Comparison of ENCODE assay signal across 11 cellular contexts in the genomic region with DNA sequence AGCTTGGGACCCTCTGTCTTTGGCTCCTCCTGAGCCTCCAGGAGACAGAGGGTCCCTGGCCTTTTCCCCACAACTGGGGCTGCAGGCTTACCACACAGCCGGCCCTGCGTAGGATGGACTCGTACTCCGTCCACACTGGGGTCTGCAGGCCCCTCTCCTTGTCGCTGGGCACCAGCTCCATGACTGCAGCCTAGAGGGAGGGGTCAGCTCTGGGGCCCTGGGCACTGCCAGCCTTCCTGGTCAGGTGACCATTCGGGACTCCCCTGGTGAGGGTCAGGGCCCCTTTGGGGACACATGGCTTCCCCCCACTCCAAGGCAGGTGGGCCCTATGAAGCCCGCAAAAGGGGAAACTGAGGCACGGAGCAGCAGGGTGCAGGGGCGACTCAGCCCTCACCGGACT. TPM values are rescaled to one million over a fixed set of nuclear protein-coding genes. Genes with fewer than 3 reads are reported as not detected.
DNase-seq lines count a peak whose midpoint lies in the region; ATAC-seq, FAIRE-seq and TF ChIP-seq lines count a peak whose summit lies in the region.
"Had no signal": no experiment of that assay in that cellular context is flagged by ENCODE, and none has a peak within 500 bp of the region (broad histone marks: within the 10 kb centered on the region; RNA-seq: fewer than 3 reads in every experiment).

No MANE protein-coding gene starts in this region.

- H3K9ac ChIP-seq in K562 (ENCODE audit: insufficient read depth in 1 of 2, low read depth in 2 of 2, low read length in 2 of 2) = peak overlapping the region; percentile 74 to 91; a peak in 3 of 4 replicates

- no peak for TF ChIP-seq POLR2A in K562 (conservative IDR thresholded peaks at IDR 0.05)
- no peak for TF ChIP-seq POLR2A in right lobe of liver (IDR thresholded peaks at IDR 0.05)
- TF ChIP-seq POLR2A in vagina (IDR thresholded peaks at IDR 0.05) = no peak

- TSS peak; percentile 33 for BruUV-seq in K562 (replicated peaks; lab: Mats Ljungman, UMichigan)

- no peaks in the 10 kb centered on the region for H3K9me1 ChIP-seq in K562 (ENCODE audit: control insufficient read depth, insufficient read depth, low read length)

- POLR2A ChIA-PET in K562 (lab: Yijun Ruan, JAX) = no interaction called here

- H3K4me3 ChIP-seq in K562 = peak overlapping the region; percentile 66
- peak overlapping the region; percentile 72 to 94 (median 79) for H3K4me3 ChIP-seq in right lobe of liver
- peak overlapping the region; percentile 48 to 72 for H3K4me3 ChIP-seq in vagina

- H3K4me2 ChIP-seq in K562 (ENCODE audit: insufficient read depth, low read length) = peak overlapping the region; percentile 74; the same call in 1 of the 2 replicates

- no peak for TF ChIP-seq RAD21 in K562 (CRISPR knock-in tag; conservative IDR thresholded peaks at IDR 0.05 in 1 of 2, IDR thresholded peaks at IDR 0.05 in 1 of 2)

- DNase-seq in Right ventricle myocardium inferior (ENCODE audit: missing footprints) (peak; percentile 37), left ventricle myocardium superior (no peak), K562 (ENCODE audit: extremely low read depth in 1 of 4, low spot score in 3 of 4) (no peak), right lobe of liver (no peak), vagina (ENCODE audit: extremely low spot score in 2 of 2) (no peak), GOT3 (lab: John Stamatoyannopoulos, UW) (no peak), KBM-7 (no peak), NCI-H526 treated with DMSO at 0.1 percent for 48 hours (lab: John Stamatoyannopoulos, UW) (no peak)
- DNase-seq: NCI-H774 had no signal

- in situ Hi-C loops in K562 (cut with MboI) = no loop called here
- in situ Hi-C loops in KBM-7 (cut with MboI; ENCODE audit: low pct_unique_long_range_greater_than_20kb, low sequenced_read_pairs) = no loop called here

- CTCF ChIA-PET in K562 (lab: Yijun Ruan, JAX; ENCODE audit: low intra/inter-chr PET ratio) = no interaction called here

- H3K4me1 ChIP-seq in K562 (replicated peaks in 1 of 2; ENCODE audit: control insufficient read depth in 2 of 2, insufficient read depth in 2 of 2, low read length in 2 of 2) (peaks cover 15 to 67% of the 10 kb centered on the region in 2 experiments), right lobe of liver (peaks cover 0 to 83% (median 38%) of the 10 kb centered on the region in 4 donors), vagina (peaks cover 16% of the 10 kb centered on the region)

- H3K36me3 ChIP-seq in K562 (ENCODE audit: control insufficient read depth, insufficient read depth, low read length) (peaks cover 12% of the 10 kb centered on the region; the same call in 1 of the 3 replicates), right lobe of liver (peaks cover 0 to 4% (median 0%) of the 10 kb centered on the region in 4 donors), vagina (no peaks in the 10 kb centered on the region)

- TF ChIP-seq CTCF in K562 (IDR thresholded peaks at IDR 0.05 in 2 of 3, conservative IDR thresholded peaks at IDR 0.05 in 1 of 3; ENCODE audit: insufficient read depth in 2 of 3, low read depth in 1 of 3, low read length in 3 of 3) (no peak), right lobe of liver (IDR thresholded peaks at IDR 0.05) (no peak), vagina (IDR thresholded peaks at IDR 0.05) (no peak)

- H3K27me3 ChIP-seq in K562 (ENCODE audit: control insufficient read depth in 2 of 2, insufficient read depth in 2 of 2, low read length in 2 of 2) (no peaks in the 10 kb centered on the region), right lobe of liver (no peaks in the 10 kb centered on the region), vagina (no peaks in the 10 kb centered on the region)

- H3K9me3 ChIP-seq in K562 (replicated peaks; ENCODE audit: control insufficient read depth, insufficient read depth, low read depth, low read length) (no peaks in the 10 kb centered on the region), right lobe of liver (no peaks in the 10 kb centered on the region), vagina (no peaks in the 10 kb centered on the region)

- H4K20me1 ChIP-seq in K562 (replicated peaks; ENCODE audit: control insufficient read depth, insufficient read depth, low read length) = no peaks in the 10 kb centered on the region

- peaks cover 12% of the 10 kb centered on the region for H3K79me2 ChIP-seq in K562 (ENCODE audit: control insufficient read depth, insufficient read depth, low read length)

- no peak overlapping the region for H2AFZ ChIP-seq in K562 (ENCODE audit: low read depth, low read length)

- no peak for FAIRE-seq in K562 (lab: Jason Lieb, UNC)
- FAIRE-seq: D721Med had no signal

- no peak for TF ChIP-seq EP300 in K562 (IDR thresholded peaks at IDR 0.05; ENCODE audit: low read length)

- ATAC-seq in Right ventricle myocardium inferior (no peak), left ventricle myocardium superior (no peak), K562 (no peak), right lobe of liver (no peak)

- H3K27ac ChIP-seq in K562 (ENCODE audit: extremely low read depth, low read depth, low read length) (no peak overlapping the region), right lobe of liver (peak overlapping the region in 1 of 3 donors; percentile 82), vagina (no peak overlapping the region)

- intact Hi-C loops in Right ventricle myocardium inferior (cut with DNase I) (no loop called here), left ventricle myocardium superior (cut with micrococcal nuclease) (no loop called here), K562 (cut with micrococcal nuclease) (loop anchor here (5.0 kb wide), 1 partner anchor 36 kb away; a partner anchor contains a TSS), right lobe of liver (cut with DNase I) (no loop called here), vagina (cut with DNase I) (no loop called here)

- WGBS in K562 (ENCODE audit: insufficient coverage, low coverage, missing lambda C conversion rate) = 83% methylated on average over 1 of the region's 10 CpGs
- WGBS in right lobe of liver (ENCODE audit: insufficient coverage, low coverage, low lambda C conversion rate, missing lambda C conversion rate) = no CpG with 5 or more reads among the region's 10 CpGs

RNA-seq across cellular contexts. Expression of a gene that starts 1.3 kb away (rescaled TPM):
- 7.9 TPM for total RNA-seq in Right ventricle myocardium inferior
- total RNA-seq in left ventricle myocardium superior = 9.3 TPM
- total RNA-seq in K562 (2011; cell fraction: chromatin; rRNA removed; ENCODE audit: low replicate concordance) = 10.6 and 28.4 TPM in 2 replicates
- 42.5 and 54.1 TPM in 2 replicates for total RNA-seq in K562 (2011; cell fraction: nucleolus; rRNA removed)
- 19.0 and 24.0 TPM in 2 replicates for total RNA-seq in K562 (2011; cell fraction: nucleoplasm; rRNA removed)
- 89.7 and 91.1 TPM in 2 replicates for total RNA-seq in K562 (2014; rRNA removed)
- total RNA-seq in K562 (2014; rRNA removed; fragmentation: Illumina TruSeq; extraction: Trizol) = 8.6 and 14.0 TPM in 2 replicates
- total RNA-seq in K562 (2015; rRNA removed; fragmentation: Illumina TruSeq; extraction: Trizol) = 26.7 and 27.0 TPM in 2 replicates
- 47.8 and 61.2 TPM in 2 replicates for total RNA-seq in K562 (2021)
- polyA plus RNA-seq in K562 (2011; rRNA removed) = 27.4 and 31.3 TPM in 2 replicates
- polyA plus RNA-seq in K562 (2011; cell fraction: cytosol; rRNA removed) = 39.9 and 94.4 TPM in 2 replicates
- polyA plus RNA-seq in K562 (2011; cell fraction: nucleus; rRNA removed) = 29.5 and 49.3 TPM in 2 replicates
- polyA plus RNA-seq in K562 (2012) = 22.3 and 26.8 TPM in 2 replicates
- polyA plus RNA-seq in K562 (2014; fragmentation: Illumina TruSeq; extraction: Trizol) = 20.4 and 34.6 TPM in 2 replicates
- 10 to 100 TPM in 1 of 2 experiments, 1 to 10 TPM in 1; 1.8 to 14.4 TPM for polyA plus RNA-seq in K562 (2014; fragmentation: Nextera tagmentation; extraction: Ambion mirVana)
- 96.1 and 108 TPM in 2 replicates for polyA plus RNA-seq in K562 (2014; rRNA removed)
- polyA minus RNA-seq in K562 (2011; rRNA and poly(A)+ RNA removed) = 2.1 and 4.9 TPM in 2 replicates
- 7.0 and 9.8 TPM in 2 replicates for polyA minus RNA-seq in K562 (2011; cell fraction: cytosol; rRNA and poly(A)+ RNA removed)
- polyA minus RNA-seq in K562 (2011; cell fraction: nucleus; rRNA and poly(A)+ RNA removed) = 38.7 and 48.6 TPM in 2 replicates
- total RNA-seq in right lobe of liver = 100 to 1,000 TPM in 4 of 6 experiments, 10 to 100 TPM in 2; 76.1 to 158 (median 124) TPM
- 54.0 TPM for total RNA-seq in vagina

RNA-seq across cellular contexts. Expression of a gene that starts 9.4 kb away (rescaled TPM):
- total RNA-seq in Right ventricle myocardium inferior = not detected
- not detected for total RNA-seq in left ventricle myocardium superior
- not detected in 2 replicates for total RNA-seq in K562 (2011; cell fraction: chromatin; rRNA removed; ENCODE audit: low replicate concordance)
- not detected in 2 replicates for total RNA-seq in K562 (2011; cell fraction: nucleolus; rRNA removed)
- total RNA-seq in K562 (2011; cell fraction: nucleoplasm; rRNA removed) = not detected in 2 replicates
- not detected in 2 replicates for total RNA-seq in K562 (2014; rRNA removed)
- not detected in 2 replicates for total RNA-seq in K562 (2014; rRNA removed; fragmentation: Illumina TruSeq; extraction: Trizol)
- total RNA-seq in K562 (2015; rRNA removed; fragmentation: Illumina TruSeq; extraction: Trizol) = not detected in 2 replicates
- not detected in 2 replicates for total RNA-seq in K562 (2021)
- not detected in 2 replicates for polyA plus RNA-seq in K562 (2011; rRNA removed)
- polyA plus RNA-seq in K562 (2011; cell fraction: cytosol; rRNA removed) = 0.07 TPM in 1 of 2 replicates, not detected in the other
- not detected in 2 replicates for polyA plus RNA-seq in K562 (2011; cell fraction: nucleus; rRNA removed)
- polyA plus RNA-seq in K562 (2012) = not detected in 2 replicates
- polyA plus RNA-seq in K562 (2014; fragmentation: Illumina TruSeq; extraction: Trizol) = not detected in 2 replicates
- polyA plus RNA-seq in K562 (2014; fragmentation: Nextera tagmentation; extraction: Ambion mirVana) = not detected
- 0.16 TPM in 1 of 2 replicates, not detected in the other for polyA plus RNA-seq in K562 (2014; rRNA removed)
- polyA minus RNA-seq in K562 (2011; rRNA and poly(A)+ RNA removed) = not detected in 2 replicates
- not detected in 2 replicates for polyA minus RNA-seq in K562 (2011; cell fraction: cytosol; rRNA and poly(A)+ RNA removed)
- polyA minus RNA-seq in K562 (2011; cell fraction: nucleus; rRNA and poly(A)+ RNA removed) = not detected in 2 replicates
- total RNA-seq in right lobe of liver = 100 to 1,000 TPM; 177 to 522 (median 298) TPM
- not detected for total RNA-seq in vagina
- polyA plus RNA-seq: esophagus had no signal

RNA-seq across cellular contexts. Expression of a gene that starts 16.6 kb away (rescaled TPM):
- total RNA-seq in Right ventricle myocardium inferior = 224 TPM
- total RNA-seq in left ventricle myocardium superior = 226 TPM
- total RNA-seq in K562 (2011; cell fraction: chromatin; rRNA removed; ENCODE audit: low replicate concordance) = 6.2 and 13.6 TPM in 2 replicates
- total RNA-seq in K562 (2011; cell fraction: nucleolus; rRNA removed) = 10.1 and 14.7 TPM in 2 replicates
- total RNA-seq in K562 (2011; cell fraction: nucleoplasm; rRNA removed) = 9.6 and 10.3 TPM in 2 replicates
- 69.5 and 74.3 TPM in 2 replicates for total RNA-seq in K562 (2014; rRNA removed)
- 43.1 and 46.5 TPM in 2 replicates for total RNA-seq in K562 (2014; rRNA removed; fragmentation: Illumina TruSeq; extraction: Trizol)
- total RNA-seq in K562 (2015; rRNA removed; fragmentation: Illumina TruSeq; extraction: Trizol) = 48.4 and 49.3 TPM in 2 replicates
- total RNA-seq in K562 (2021) = 85.3 and 89.5 TPM in 2 replicates
- polyA plus RNA-seq in K562 (2011; rRNA removed) = 16.6 and 23.5 TPM in 2 replicates
- 23.9 and 38.6 TPM in 2 replicates for polyA plus RNA-seq in K562 (2011; cell fraction: cytosol; rRNA removed)
- polyA plus RNA-seq in K562 (2011; cell fraction: nucleus; rRNA removed) = 31.1 and 34.4 TPM in 2 replicates
- 72.3 and 78.6 TPM in 2 replicates for polyA plus RNA-seq in K562 (2012)
- polyA plus RNA-seq in K562 (2014; fragmentation: Illumina TruSeq; extraction: Trizol) = 67.1 and 68.1 TPM in 2 replicates
- 100 to 1,000 TPM in 1 of 2 experiments, 10 to 100 TPM in 1; 98.8 to 100 TPM for polyA plus RNA-seq in K562 (2014; fragmentation: Nextera tagmentation; extraction: Ambion mirVana)
- polyA plus RNA-seq in K562 (2014; rRNA removed) = 37.4 and 38.0 TPM in 2 replicates
- polyA minus RNA-seq in K562 (2011; rRNA and poly(A)+ RNA removed) = 12.8 and 14.4 TPM in 2 replicates
- 29.2 and 40.4 TPM in 2 replicates for polyA minus RNA-seq in K562 (2011; cell fraction: cytosol; rRNA and poly(A)+ RNA removed)
- 4.2 and 7.0 TPM in 2 replicates for polyA minus RNA-seq in K562 (2011; cell fraction: nucleus; rRNA and poly(A)+ RNA removed)
- total RNA-seq in right lobe of liver = 100 to 1,000 TPM; 293 to 780 (median 436) TPM
- 45.4 TPM for total RNA-seq in vagina

RNA-seq across cellular contexts. Expression of a gene that starts 19.9 kb away (rescaled TPM):
- not detected for total RNA-seq in Right ventricle myocardium inferior
- not detected for total RNA-seq in left ventricle myocardium superior
- 0.56 TPM in 1 of 2 replicates, not detected in the other for total RNA-seq in K562 (2011; cell fraction: chromatin; rRNA removed; ENCODE audit: low replicate concordance)
- total RNA-seq in K562 (2011; cell fraction: nucleolus; rRNA removed) = not detected in 2 replicates
- total RNA-seq in K562 (2011; cell fraction: nucleoplasm; rRNA removed) = not detected in 2 replicates
- total RNA-seq in K562 (2014; rRNA removed) = 0.04 TPM in 1 of 2 replicates, not detected in the other
- total RNA-seq in K562 (2014; rRNA removed; fragmentation: Illumina TruSeq; extraction: Trizol) = not detected in 2 replicates
- total RNA-seq in K562 (2015; rRNA removed; fragmentation: Illumina TruSeq; extraction: Trizol) = not detected in 2 replicates
- total RNA-seq in K562 (2021) = not detected in 2 replicates
- polyA plus RNA-seq in K562 (2011; rRNA removed) = not detected in 2 replicates
- polyA plus RNA-seq in K562 (2011; cell fraction: cytosol; rRNA removed) = 0.03 and 0.16 TPM in 2 replicates
- 0.04 and 0.36 TPM in 2 replicates for polyA plus RNA-seq in K562 (2011; cell fraction: nucleus; rRNA removed)
- polyA plus RNA-seq in K562 (2012) = not detected in 2 replicates
- polyA plus RNA-seq in K562 (2014; fragmentation: Illumina TruSeq; extraction: Trizol) = not detected in 2 replicates
- not detected for polyA plus RNA-seq in K562 (2014; fragmentation: Nextera tagmentation; extraction: Ambion mirVana)
- not detected in 2 replicates for polyA plus RNA-seq in K562 (2014; rRNA removed)
- not detected in 2 replicates for polyA minus RNA-seq in K562 (2011; rRNA and poly(A)+ RNA removed)
- not detected in 2 replicates for polyA minus RNA-seq in K562 (2011; cell fraction: cytosol; rRNA and poly(A)+ RNA removed)
- not detected in 2 replicates for polyA minus RNA-seq in K562 (2011; cell fraction: nucleus; rRNA and poly(A)+ RNA removed)
- not detected for total RNA-seq in right lobe of liver
- total RNA-seq in vagina = 4.7 TPM

RNA-seq across cellular contexts. Expression of a gene that starts 22.5 kb away (rescaled TPM):
- total RNA-seq in Right ventricle myocardium inferior (3.5 TPM), left ventricle myocardium superior (2.8 TPM), K562 (2014; rRNA removed) (4.9 and 8.7 TPM in 2 replicates), K562 (2014; rRNA removed; fragmentation: Illumina TruSeq; extraction: Trizol) (1.1 and 1.6 TPM in 2 replicates), K562 (2015; rRNA removed; fragmentation: Illumina TruSeq; extraction: Trizol) (2.6 and 2.8 TPM in 2 replicates), K562 (2021) (6.0 and 6.4 TPM in 2 replicates), right lobe of liver (10 to 100 TPM in 4 of 6 experiments, 1 to 10 TPM in 2; 9.4 to 15.9 (median 11.9) TPM), vagina (16.9 TPM)
- 4.2 and 13.2 TPM in 2 replicates for total RNA-seq in K562 (2011; cell fraction: chromatin; rRNA removed; ENCODE audit: low replicate concordance)
- 10.2 and 10.9 TPM in 2 replicates for total RNA-seq in K562 (2011; cell fraction: nucleolus; rRNA removed)
- total RNA-seq in K562 (2011; cell fraction: nucleoplasm; rRNA removed) = 7.6 and 9.1 TPM in 2 replicates
- polyA plus RNA-seq in K562 (2011; rRNA removed) (4.2 and 4.3 TPM in 2 replicates), K562 (2014; fragmentation: Illumina TruSeq; extraction: Trizol) (1.4 and 2.0 TPM in 2 replicates), K562 (2014; fragmentation: Nextera tagmentation; extraction: Ambion mirVana) (1 to 10 TPM in 1 of 2 experiments, under 1 TPM in 1; 0.80 to 1.7 TPM), K562 (2014; rRNA removed) (5.1 and 5.4 TPM in 2 replicates)
- polyA plus RNA-seq in K562 (2011; cell fraction: cytosol; rRNA removed) = 5.2 and 10.9 TPM in 2 replicates
- 7.7 and 12.4 TPM in 2 replicates for polyA plus RNA-seq in K562 (2011; cell fraction: nucleus; rRNA removed)
- 3.5 and 4.0 TPM in 2 replicates for polyA plus RNA-seq in K562 (2012)
- polyA minus RNA-seq in K562 (2011; rRNA and poly(A)+ RNA removed) = 1.0 and 1.4 TPM in 2 replicates
- 0.91 and 3.4 TPM in 2 replicates for polyA minus RNA-seq in K562 (2011; cell fraction: cytosol; rRNA and poly(A)+ RNA removed)
- 3.9 and 4.3 TPM in 2 replicates for polyA minus RNA-seq in K562 (2011; cell fraction: nucleus; rRNA and poly(A)+ RNA removed)

Comparison
In these comparisons a context has a peak if more than half of its experiments do, and no peak if none do; other contexts are left out.
1. RNA of a gene that starts 9.4 kb away (total RNA-seq): 177 to 522 TPM in right lobe of liver; not detected in Right ventricle myocardium inferior (single experiment), not detected in left ventricle myocardium superior (single experiment), not detected in K562 and not detected in vagina (single experiment); every median in the first group is over 100 times any median in the second.
2. Peak in every context shown above with its lines, with median percentiles within 50 percentile points of each other: H3K4me3 ChIP-seq.